Comparison of ENCODE assay signal across 8 cellular contexts in the genomic region with DNA sequence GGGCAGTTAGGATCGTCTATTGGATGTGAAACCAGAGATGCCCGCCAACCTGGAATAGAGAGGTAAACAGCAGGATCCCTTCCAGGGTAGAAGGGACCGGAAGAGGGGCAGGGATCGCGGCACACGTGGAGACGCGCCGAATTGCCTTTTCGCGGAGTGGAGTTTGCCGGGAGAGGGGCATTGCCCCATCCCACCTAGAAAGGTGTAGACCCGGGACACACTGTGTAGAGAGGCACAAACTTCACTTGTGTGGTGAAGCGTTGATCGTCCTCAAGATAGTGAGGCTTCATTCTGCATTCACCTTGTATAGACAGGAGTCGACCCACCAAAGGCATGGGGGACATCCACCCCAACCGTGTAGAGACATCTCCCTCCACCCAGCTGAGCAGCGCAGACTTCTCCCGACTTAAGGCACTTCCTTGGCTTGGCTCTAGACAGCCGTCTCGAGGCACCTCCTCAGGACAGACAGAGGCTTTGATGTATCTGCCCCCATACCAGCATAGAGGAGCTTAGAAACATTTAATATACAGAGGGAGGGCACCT. TPM values are rescaled to one million over a fixed set of nuclear protein-coding genes. Genes with fewer than 3 reads are reported as not detected.
A peak's percentile ranks its signal among the peaks of the same experiment; 100 is the strongest.
DNase-seq lines count a peak whose midpoint lies in the region; ATAC-seq, FAIRE-seq and TF ChIP-seq lines count a peak whose summit lies in the region.

No MANE protein-coding gene starts in this region.

- H3K27me3 ChIP-seq in HL-60 (ENCODE audit: insufficient read depth, poor library complexity, severe bottlenecking) (no peaks in the 10 kb centered on the region), ascending aorta (no peaks in the 10 kb centered on the region)

- H3K9ac ChIP-seq in kidney (ENCODE audit: low read length in 2 of 2): peak overlapping the region; percentile 88 to 89

- no peak for DNase-seq in HL-60 (ENCODE audit: low read depth in 1 of 2, low spot score in 1 of 2)
- no peak for DNase-seq in ascending aorta (ENCODE audit: low spot score in 2 of 2)
- no peak for DNase-seq in kidney
- DNase-seq in stimulated activated naive CD8-positive, alpha-beta T cell treated with anti-CD3 and anti-CD28 coated beads, Interleukin-15, amount 100 ng/mL, for 72 hours: peak in 1 of 2 donors; percentile 11
- DNase-seq in COLO829 (ENCODE audit: low spot score): no peak
- DNase-seq in SKM-1 treated with dmso at 0.1 percent for 144 hours (lab: John Stamatoyannopoulos, UW; ENCODE audit: unreplicated experiment): no peak

- peak overlapping the region; percentile 89 for H3K4me3 Mint-ChIP-seq in stimulated activated naive CD8-positive, alpha-beta T cell treated with anti-CD3 and anti-CD28 coated beads, Interleukin-15, amount 100 ng/mL, for 72 hours

- intact Hi-C loops in ascending aorta (cut with DNase I) (loop anchor here (1.0 to 10.0 kb wide), 5 partner anchors 48 to 488 kb away; a partner anchor contains a TSS), kidney (cut with DNase I) (no loop called here)

- no peaks in the 10 kb centered on the region for H3K36me3 ChIP-seq in ascending aorta
- no peaks in the 10 kb centered on the region for H3K36me3 ChIP-seq in kidney (ENCODE audit: control insufficient read depth in 1 of 2, insufficient read depth in 2 of 2, low read length in 2 of 2)

- peak overlapping the region; percentile 97 to 98 for H3K27ac Mint-ChIP-seq in stimulated activated naive CD8-positive, alpha-beta T cell treated with anti-CD3 and anti-CD28 coated beads, Interleukin-15, amount 100 ng/mL, for 72 hours

- peak overlapping the region; percentile 79 for H3K4me3 ChIP-seq in HL-60 (replicated peaks; ENCODE audit: insufficient read depth, low read length)
- peak overlapping the region; percentile 69 to 79 for H3K4me3 ChIP-seq in ascending aorta
- H3K4me3 ChIP-seq in kidney (ENCODE audit: low read length in 2 of 2): peak overlapping the region; percentile 98 to 99

- FAIRE-seq in kidney (lab: Jason Lieb, UNC): no peak

- H3K9me3 ChIP-seq in ascending aorta: no peaks in the 10 kb centered on the region
- H3K9me3 ChIP-seq in kidney (ENCODE audit: control insufficient read depth in 1 of 2, low read length in 2 of 2): peaks cover 0 to 5% of the 10 kb centered on the region in 2 donors

- peak; percentile 17 for ATAC-seq in GM19438 (IDR thresholded peaks at IDR 0.05; ENCODE audit: low read depth, unreplicated experiment)
- ATAC-seq in stimulated activated naive CD8-positive, alpha-beta T cell treated with anti-CD3 and anti-CD28 coated beads, Interleukin-15, amount 100 ng/mL, for 72 hours: peak; percentile 40

- no peaks in the 10 kb centered on the region for H3K27me3 Mint-ChIP-seq in stimulated activated naive CD8-positive, alpha-beta T cell treated with anti-CD3 and anti-CD28 coated beads, Interleukin-15, amount 100 ng/mL, for 72 hours

- H3K9me3 Mint-ChIP-seq in stimulated activated naive CD8-positive, alpha-beta T cell treated with anti-CD3 and anti-CD28 coated beads, Interleukin-15, amount 100 ng/mL, for 72 hours: peaks cover 9 to 11% of the 10 kb centered on the region in 2 donors

- peaks cover 31% of the 10 kb centered on the region for H3K4me1 Mint-ChIP-seq in stimulated activated naive CD8-positive, alpha-beta T cell treated with anti-CD3 and anti-CD28 coated beads, Interleukin-15, amount 100 ng/mL, for 72 hours

- H3K4me1 ChIP-seq in ascending aorta (no peaks in the 10 kb centered on the region), kidney (ENCODE audit: control insufficient read depth in 1 of 2, insufficient read depth in 1 of 2, low read depth in 1 of 2, low read length in 2 of 2) (peaks cover 0 to 10% of the 10 kb centered on the region in 2 donors)

- TF ChIP-seq CTCF in C4-2B (conservative IDR thresholded peaks at IDR 0.05) (no peak), HL-60 (IDR thresholded peaks at IDR 0.05; ENCODE audit: insufficient read depth, low read length) (no peak), ascending aorta (IDR thresholded peaks at IDR 0.05) (no peak), kidney (IDR thresholded peaks at IDR 0.05; ENCODE audit: borderline replicate concordance, extremely low read depth, insufficient read depth) (no peak)

- H3K27ac ChIP-seq in C4-2B (peak overlapping the region; percentile 91), HL-60 (replicated peaks) (peak overlapping the region; percentile 93), ascending aorta (peak overlapping the region; percentile 49 to 65), kidney (ENCODE audit: low read depth in 2 of 2, low read length in 2 of 2) (peak overlapping the region in 1 of 2 donors; percentile 65)

RNA-seq across cellular contexts. Expression of a gene that starts 0.4 kb away (rescaled TPM):
- total RNA-seq in ascending aorta: 15.4 TPM
- 45.0 TPM for total RNA-seq in kidney
- 2.5 TPM for polyA plus RNA-seq in kidney (ENCODE audit: insufficient read depth, low read depth, low replicate concordance)

RNA-seq across cellular contexts. Expression of a gene that starts 34.4 kb away (rescaled TPM):
- 16.5 TPM for total RNA-seq in ascending aorta
- total RNA-seq in kidney: 4.7 TPM
- 2.7 TPM for polyA plus RNA-seq in kidney (ENCODE audit: insufficient read depth, low read depth, low replicate concordance)
